In genomic region chr4:137668885-137669284, GRCh38 we compare ENCODE assay signal across 19 cellular contexts.
A peak's percentile ranks its signal among the peaks of the same experiment; 100 is the strongest.
DNase-seq lines count a peak whose midpoint lies in the region; ATAC-seq, FAIRE-seq and TF ChIP-seq lines count a peak whose summit lies in the region.
"Had no signal": no experiment of that assay in that cellular context is flagged by ENCODE, and none has a peak within 500 bp of the region (broad histone marks: within the 10 kb centered on the region; RNA-seq: fewer than 3 reads in every experiment).

No MANE protein-coding gene starts in this region.

- H3K23ac ChIP-seq in H1 (ENCODE audit: insufficient read length) = no peak overlapping the region

- H4K91ac ChIP-seq in H1 (replicated peaks; ENCODE audit: insufficient read length, low read length) = no peak overlapping the region

- H2BK5ac ChIP-seq in H1 (ENCODE audit: low read depth, low read length) = no peak overlapping the region

- H3K4ac ChIP-seq in H1 (replicated peaks; ENCODE audit: insufficient read length, low read depth, low read length) = no peak overlapping the region

- H4K20me1 ChIP-seq in H1 (replicated peaks in 1 of 2; ENCODE audit: control insufficient read depth in 1 of 2, insufficient read depth in 2 of 2, low read length in 2 of 2) = no peaks in the 10 kb centered on the region

- DNase-seq in RCC 7860 (ENCODE audit: low spot score) (no peak), H1 (ENCODE audit: low read depth in 1 of 2, low spot score in 2 of 2) (no peak), osteocyte (ENCODE audit: extremely low spot score, unreplicated experiment) (no peak), NCI-H226 (no peak), cardiac septum (ENCODE audit: low spot score) (no peak)
- DNase-seq in activated CD4-positive, alpha-beta T cell treated with anti-CD3 and anti-CD28 coated beads, Interleukin-2, amount 10 ng/mL, durations not matched to agents 24 days and 14 days = no peak
- DNase-seq: Calu3; CD8-positive, alpha-beta T cell; DMS79 treated with DMSO at 0.1 percent for 48 hours; HCEC 1CT; Karpas-422; KBM-7 had no signal

- no peak for TF ChIP-seq CTCF in H1 (IDR thresholded peaks at IDR 0.05; ENCODE audit: control extremely low read depth in 1 of 3, insufficient read depth in 1 of 3, low read depth in 1 of 3, low read length in 3 of 3)
- no peak for TF ChIP-seq CTCF in osteocyte (IDR thresholded peaks at IDR 0.05)

- no peaks in the 10 kb centered on the region for H3K36me3 ChIP-seq in H1 (ENCODE audit: control insufficient read depth in 2 of 4, insufficient read depth in 4 of 4, low read length in 3 of 4)
- H3K36me3 ChIP-seq: BLaER1 treated with 17β-estradiol and CSF1 and Interleukin-3, amounts not matched to agents 10 nM and 100 nM had no signal

- H3K9ac ChIP-seq in H1 (replicated peaks in 1 of 4; ENCODE audit: extremely low read depth in 1 of 4, low read depth in 3 of 4, low read length in 3 of 4) = no peak overlapping the region
- H3K9ac ChIP-seq: BLaER1 treated with 17β-estradiol and CSF1 and Interleukin-3, amounts not matched to agents 10 nM and 100 nM had no signal

- no peak overlapping the region for H2AFZ ChIP-seq in H1 (ENCODE audit: low read length)

- FAIRE-seq in G401.6 (lab: Jason Lieb, UNC) (peak; percentile 49), RCC 7860 (lab: Jason Lieb, UNC) (peak; percentile 34), H1 (lab: Jason Lieb, UNC) (no peak)
- FAIRE-seq: GM12878, GM19239, H54 had no signal

- no peak overlapping the region for H3K4me3 ChIP-seq in H1 (ENCODE audit: extremely low read depth in 1 of 4, insufficient read depth in 2 of 4, low read depth in 3 of 4, low read length in 4 of 4)
- H3K4me3 ChIP-seq: BLaER1 treated with 17β-estradiol and CSF1 and Interleukin-3, amounts not matched to agents 10 nM and 100 nM; GM12878 had no signal

- intact Hi-C loops in activated CD4-positive, alpha-beta T cell treated with anti-CD3 and anti-CD28 coated beads, Interleukin-2, amount 10 ng/mL, durations not matched to agents 24 days and 14 days (cut with micrococcal nuclease) = no loop called here
- intact Hi-C loops in cardiac septum (cut with DNase I) = no loop called here

- H2BK20ac ChIP-seq in H1 (ENCODE audit: low read length) = no peak overlapping the region

- H3K4me1 ChIP-seq in H1 (replicated peaks in 1 of 4; ENCODE audit: control insufficient read depth in 3 of 4, insufficient read depth in 4 of 4, low read length in 3 of 4) = peaks cover 0 to 4% (median 2%) of the 10 kb centered on the region in 4 experiments; a peak in 2 of 7 replicates

- no peak overlapping the region for H3K4me2 ChIP-seq in H1 (ENCODE audit: insufficient read depth in 1 of 2, low read depth in 2 of 2, low read length in 2 of 2)
- H3K4me2 ChIP-seq: BLaER1 treated with 17β-estradiol and CSF1 and Interleukin-3, amounts not matched to agents 10 nM and 100 nM had no signal

- no peak overlapping the region for H4K8ac ChIP-seq in H1 (ENCODE audit: extremely low read depth, insufficient read depth, low read length)

- H3K79me2 ChIP-seq in H1 (ENCODE audit: control insufficient read depth in 1 of 2, insufficient read depth in 2 of 2, low read length in 2 of 2) = no peaks in the 10 kb centered on the region

- TF ChIP-seq RAD21 in H1 (IDR thresholded peaks at IDR 0.05 in 1 of 2, conservative IDR thresholded peaks at IDR 0.05 in 1 of 2; ENCODE audit: low read depth in 2 of 2, low read length in 2 of 2) = no peak

- no peak overlapping the region for H3K4me3 Mint-ChIP-seq in osteocyte (ENCODE audit: unreplicated experiment)
- H3K4me3 Mint-ChIP-seq in activated CD4-positive, alpha-beta T cell treated with anti-CD3 and anti-CD28 coated beads, Interleukin-2, amount 10 ng/mL, durations not matched to agents 24 days and 14 days = no peak overlapping the region
- H3K4me3 Mint-ChIP-seq: B cell; CD8-positive, alpha-beta T cell had no signal

- no peak for TF ChIP-seq EP300 in H1 (IDR thresholded peaks at IDR 0.05; ENCODE audit: borderline replicate concordance in 1 of 2, low read depth in 2 of 2, low read length in 2 of 2)

- CTCF ChIA-PET in H1 (lab: Charles Lee; ENCODE audit: partially characterized antibody) = interaction anchor here (1.3 kb wide), 1 partner anchor 58 kb away, joined by 3 read pairs; no protein-coding TSS in a partner anchor

- H2BK12ac ChIP-seq in H1 (ENCODE audit: low read depth, low read length) = no peak overlapping the region

- no peaks in the 10 kb centered on the region for H3K9me3 Mint-ChIP-seq in osteocyte (ENCODE audit: unreplicated experiment)
- H3K9me3 Mint-ChIP-seq in activated CD4-positive, alpha-beta T cell treated with anti-CD3 and anti-CD28 coated beads, Interleukin-2, amount 10 ng/mL, durations not matched to agents 24 days and 14 days = no peaks in the 10 kb centered on the region

- H3K36me3 Mint-ChIP-seq in osteocyte (ENCODE audit: unreplicated experiment) = no peaks in the 10 kb centered on the region
- H3K36me3 Mint-ChIP-seq in activated CD4-positive, alpha-beta T cell treated with anti-CD3 and anti-CD28 coated beads, Interleukin-2, amount 10 ng/mL, durations not matched to agents 24 days and 14 days (ENCODE audit: low read depth) = no peaks in the 10 kb centered on the region
- H3K36me3 Mint-ChIP-seq: CD8-positive, alpha-beta T cell had no signal

- H3K9me3 ChIP-seq in H1 (ENCODE audit: insufficient read depth in 2 of 2, low read depth in 1 of 2, low read length in 1 of 2) = no peaks in the 10 kb centered on the region
- H3K9me3 ChIP-seq: BLaER1 treated with 17β-estradiol and CSF1 and Interleukin-3, amounts not matched to agents 10 nM and 100 nM had no signal

- H3K4me1 Mint-ChIP-seq in osteocyte (ENCODE audit: unreplicated experiment) = peaks cover 36% of the 10 kb centered on the region
- no peaks in the 10 kb centered on the region for H3K4me1 Mint-ChIP-seq in activated CD4-positive, alpha-beta T cell treated with anti-CD3 and anti-CD28 coated beads, Interleukin-2, amount 10 ng/mL, durations not matched to agents 24 days and 14 days
- H3K4me1 Mint-ChIP-seq: B cell had no signal

- H3K27me3 Mint-ChIP-seq in osteocyte (ENCODE audit: unreplicated experiment) = no peaks in the 10 kb centered on the region
- no peaks in the 10 kb centered on the region for H3K27me3 Mint-ChIP-seq in activated CD4-positive, alpha-beta T cell treated with anti-CD3 and anti-CD28 coated beads, Interleukin-2, amount 10 ng/mL, durations not matched to agents 24 days and 14 days
- H3K27me3 Mint-ChIP-seq: B cell had no signal

- H3K79me1 ChIP-seq in H1 (ENCODE audit: low read depth, low read length) = no peaks in the 10 kb centered on the region

- no peak overlapping the region for H2AK5ac ChIP-seq in H1 (ENCODE audit: low read depth, low read length)

- H3K27ac ChIP-seq in H1 (ENCODE audit: low read depth, low read length) = no peak overlapping the region
- H3K27ac ChIP-seq: BLaER1 treated with 17β-estradiol and CSF1 and Interleukin-3, amounts not matched to agents 10 nM and 100 nM had no signal

- no peak for TF ChIP-seq POLR2A in H1 (IDR thresholded peaks at IDR 0.05; ENCODE audit: control extremely low read depth in 1 of 2, low read depth in 2 of 2, low read length in 2 of 2)

- H4K5ac ChIP-seq in H1 (ENCODE audit: insufficient read length, low read depth, low read length) = no peak overlapping the region

- H3K56ac ChIP-seq in H1 (replicated peaks; ENCODE audit: insufficient read length, low read depth, low read length) = no peak overlapping the region

- no peaks in the 10 kb centered on the region for H3K27me3 ChIP-seq in H1 (replicated peaks in 1 of 4; ENCODE audit: control insufficient read depth in 3 of 4, extremely low read depth in 1 of 4, insufficient read depth in 3 of 4, low read length in 3 of 4)
- H3K27me3 ChIP-seq: BLaER1 treated with 17β-estradiol and CSF1 and Interleukin-3, amounts not matched to agents 10 nM and 100 nM had no signal

- no peak overlapping the region for H2BK15ac ChIP-seq in H1 (ENCODE audit: low read length)

- no peak overlapping the region for H3K14ac ChIP-seq in H1 (ENCODE audit: insufficient read length)

- H3K27ac Mint-ChIP-seq in osteocyte (ENCODE audit: unreplicated experiment) = peak overlapping the region; percentile 7
- H3K27ac Mint-ChIP-seq in activated CD4-positive, alpha-beta T cell treated with anti-CD3 and anti-CD28 coated beads, Interleukin-2, amount 10 ng/mL, durations not matched to agents 24 days and 14 days = no peak overlapping the region
- H3K27ac Mint-ChIP-seq: B cell; CD8-positive, alpha-beta T cell had no signal

- ATAC-seq in HG03460 (IDR thresholded peaks at IDR 0.05; ENCODE audit: unreplicated experiment) = no peak
- ATAC-seq: CD8-positive, alpha-beta T cell; GM12878 had no signal

- H3K23me2 ChIP-seq in H1 (ENCODE audit: low read depth, low read length) = no peaks in the 10 kb centered on the region

- no peak overlapping the region for H2BK120ac ChIP-seq in H1 (replicated peaks; ENCODE audit: low read depth, low read length)

- POLR2A ChIA-PET in H1 (lab: Charles Lee; ENCODE audit: partially characterized antibody) = no interaction called here

- no peak overlapping the region for H3K18ac ChIP-seq in H1 (ENCODE audit: extremely low read depth, low read length)

TF ChIP-seq in H1, 55 proteins besides CTCF, POLR2A, EP300 and RAD21:
- no peak for TF ChIP-seq NRF1 (IDR thresholded peaks at IDR 0.05; ENCODE audit: low read depth, low read length)
- no peak for TF ChIP-seq SIX5 (IDR thresholded peaks at IDR 0.05; ENCODE audit: low read depth, low read length)
- TF ChIP-seq MAFK (IDR thresholded peaks at IDR 0.05; ENCODE audit: low read depth, low read length) = peak; percentile 98
- TF ChIP-seq E2F6 (IDR thresholded peaks at IDR 0.05) = no peak
- no peak for TF ChIP-seq CREB1 (IDR thresholded peaks at IDR 0.05)
